ENCODE assay signal across 17 cellular contexts in genomic region chr5:124136609-124137008, GRCh38.
DNase-seq lines count a peak whose midpoint lies in the region; TF ChIP-seq lines count a peak whose summit lies in the region.
"Had no signal": no experiment of that assay in that cellular context is flagged by ENCODE, and none has a peak within 500 bp of the region (broad histone marks: within the 10 kb centered on the region; RNA-seq: fewer than 3 reads in every experiment).

No MANE protein-coding gene starts in this region.

- CTCF ChIA-PET in SK-N-SH (lab: Yijun Ruan, JAX), result interaction anchor here (1.0 to 1.6 kb wide), 2 partner anchors 8 to 11 kb away, joined by 3 to 5 read pairs; no protein-coding TSS in a partner anchor

- H4K20me1 ChIP-seq in SK-N-SH (ENCODE audit: insufficient read depth), result no peaks in the 10 kb centered on the region
- H4K20me1 ChIP-seq: BLaER1 treated with 17β-estradiol and CSF1 and Interleukin-3, amounts not matched to agents 10 nM and 100 nM had no signal

- no peaks in the 10 kb centered on the region for H3K79me2 ChIP-seq in SK-N-SH (ENCODE audit: insufficient read depth)

- H3K4me2 ChIP-seq in SK-N-SH, result no peak overlapping the region
- H3K4me2 ChIP-seq: BLaER1 treated with 17β-estradiol and CSF1 and Interleukin-3, amounts not matched to agents 10 nM and 100 nM; KMS-11 had no signal

- no peaks in the 10 kb centered on the region for H3K27me3 Mint-ChIP-seq in HFFc6 (ENCODE audit: insufficient read depth)
- H3K27me3 Mint-ChIP-seq: CD4-positive, CD25-positive, alpha-beta regulatory T cell had no signal

- no peaks in the 10 kb centered on the region for H3K36me3 ChIP-seq in SK-N-SH (replicated peaks in 1 of 2; ENCODE audit: control insufficient read depth in 1 of 2, insufficient read depth in 2 of 2, low read length in 1 of 2)
- H3K36me3 ChIP-seq: BLaER1 treated with 17β-estradiol and CSF1 and Interleukin-3, amounts not matched to agents 10 nM and 100 nM had no signal

- H3K4me3 Mint-ChIP-seq in HFFc6, result no peak overlapping the region
- H3K4me3 Mint-ChIP-seq: CD4-positive, CD25-positive, alpha-beta regulatory T cell had no signal

- H3K27ac ChIP-seq in SK-N-SH (ENCODE audit: low read depth in 2 of 2, low read length in 1 of 2), result peak overlapping the region in 1 of 2 experiments; percentile 83; a peak in 2 of 4 replicates
- H3K27ac ChIP-seq: BLaER1 treated with 17β-estradiol and CSF1 and Interleukin-3, amounts not matched to agents 10 nM and 100 nM; GM23248; KMS-11 had no signal

- no peaks in the 10 kb centered on the region for H3K9me2 ChIP-seq in SK-N-SH

- H3K9me3 ChIP-seq in SK-N-SH, result no peaks in the 10 kb centered on the region

- peaks cover 0 to 15% of the 10 kb centered on the region in 2 experiments; a peak in 2 of 4 replicates for H3K4me1 ChIP-seq in SK-N-SH (ENCODE audit: control insufficient read depth in 1 of 2, insufficient read depth in 2 of 2, low read depth in 1 of 2, low read length in 1 of 2)

- DNase-seq in NCI-H146 (lab: John Stamatoyannopoulos, UW), result peak; percentile 26
- no peak for DNase-seq in NCI-H146 treated with DMSO at 0.1 percent for 48 hours (lab: John Stamatoyannopoulos, UW; ENCODE audit: unreplicated experiment)
- peak; percentile 43 to 79 for DNase-seq in NCI-H2081 (lab: John Stamatoyannopoulos, UW)
- peak; percentile 18 for DNase-seq in SK-N-SH
- no peak for DNase-seq in HFFc6
- DNase-seq in SHP77 treated with DMSO at 0.1 percent for 48 hours (lab: John Stamatoyannopoulos, UW), result no peak
- no peak for DNase-seq in D341Med (ENCODE audit: low spot score)
- DNase-seq: 8988T; AML-193; Calu3; CD4-positive, CD25-positive, alpha-beta regulatory T cell; DMS53; GF-D8; GM23248; H7 had no signal

- POLR2A ChIA-PET in SK-N-SH (lab: Yijun Ruan, JAX), result no interaction called here

- H3K4me1 Mint-ChIP-seq in HFFc6 (ENCODE audit: low read depth), result no peaks in the 10 kb centered on the region
- H3K4me1 Mint-ChIP-seq: CD4-positive, CD25-positive, alpha-beta regulatory T cell had no signal

- H2AFZ ChIP-seq in SK-N-SH (ENCODE audit: low read depth), result no peak overlapping the region
- H2AFZ ChIP-seq: GM23248 had no signal

- peak; percentile 44; the same call in 1 of the 2 replicates for TF ChIP-seq RAD21 in SK-N-SH (IDR thresholded peaks at IDR 0.05; ENCODE audit: low read length)

- no peaks in the 10 kb centered on the region; the same call in 1 of the 2 replicates for H3K36me3 Mint-ChIP-seq in HFFc6 (ENCODE audit: low read depth)
- H3K36me3 Mint-ChIP-seq: CD4-positive, CD25-positive, alpha-beta regulatory T cell had no signal

- H3K27ac Mint-ChIP-seq in HFFc6, result no peak overlapping the region
- H3K27ac Mint-ChIP-seq: CD4-positive, CD25-positive, alpha-beta regulatory T cell had no signal

- no peaks in the 10 kb centered on the region for H3F3A ChIP-seq in SK-N-SH (replicated peaks; ENCODE audit: insufficient read depth)

- peaks cover 9% of the 10 kb centered on the region; the same call in 1 of the 2 replicates for H3K9me3 Mint-ChIP-seq in HFFc6

- TF ChIP-seq CTCF in SK-N-SH (IDR thresholded peaks at IDR 0.05) (no peak), HFFc6 (IDR thresholded peaks at IDR 0.05) (no peak)

- peak in 1 of 2 experiments; percentile 95; a peak in 2 of 4 replicates for TF ChIP-seq EP300 in SK-N-SH (IDR thresholded peaks at IDR 0.05; ENCODE audit: borderline replicate concordance in 1 of 2, low read depth in 1 of 2, low read length in 1 of 2)

- H3K4me3 ChIP-seq in SK-N-SH (ENCODE audit: low read depth in 2 of 2, low read length in 1 of 2), result no peak overlapping the region
- H3K4me3 ChIP-seq: BLaER1 treated with 17β-estradiol and CSF1 and Interleukin-3, amounts not matched to agents 10 nM and 100 nM; GM23248 had no signal

- H3K27me3 ChIP-seq in SK-N-SH (ENCODE audit: insufficient read depth), result no peaks in the 10 kb centered on the region
- H3K27me3 ChIP-seq: BLaER1 treated with 17β-estradiol and CSF1 and Interleukin-3, amounts not matched to agents 10 nM and 100 nM had no signal

- H3K9ac ChIP-seq in SK-N-SH, result no peak overlapping the region
- H3K9ac ChIP-seq: BLaER1 treated with 17β-estradiol and CSF1 and Interleukin-3, amounts not matched to agents 10 nM and 100 nM; GM23248; KMS-11 had no signal

- 28% methylated on average over 2 of the region's 2 CpGs for WGBS in SK-N-SH (ENCODE audit: low lambda C conversion rate)

TF ChIP-seq in SK-N-SH, 30 proteins besides CTCF, POLR2A, EP300 and RAD21 (continues in another document):
- TF ChIP-seq NRF1 (IDR thresholded peaks at IDR 0.05; ENCODE audit: low read depth, low read length) (no peak), YY1 (IDR thresholded peaks at IDR 0.05; ENCODE audit: low read depth) (no peak), ELF1 (IDR thresholded peaks at IDR 0.05) (no peak), MAX (IDR thresholded peaks at IDR 0.05; ENCODE audit: low read depth) (no peak), FOXM1 (IDR thresholded peaks at IDR 0.05; ENCODE audit: low read depth) (no peak), RCOR1 (IDR thresholded peaks at IDR 0.05; ENCODE audit: low read length) (peak; percentile 95), TCF12 (IDR thresholded peaks at IDR 0.05) (peak; percentile 43), USF2 (IDR thresholded peaks at IDR 0.05; ENCODE audit: borderline replicate concordance, low read depth, low read length) (no peak), PBX3 (IDR thresholded peaks at IDR 0.05) (0 out of 2 replicates have a peak, but pooled peaks have one; percentile 6), ZBTB33 (IDR thresholded peaks at IDR 0.05; ENCODE audit: borderline replicate concordance, low read depth) (no peak), CHD2 (IDR thresholded peaks at IDR 0.05; ENCODE audit: low read length, partially characterized antibody) (peak; percentile 60), RFX5 (IDR thresholded peaks at IDR 0.05; ENCODE audit: low read length) (no peak), GATA2 (CRISPR knock-in tag; IDR thresholded peaks at IDR 0.05) (peak; percentile 95), NFIC (IDR thresholded peaks at IDR 0.05; ENCODE audit: borderline replicate concordance) (no peak; the same call in 1 of the 2 replicates), MEF2A (IDR thresholded peaks at IDR 0.05; ENCODE audit: borderline replicate concordance, low read depth) (no peak), FOSL2 (IDR thresholded peaks at IDR 0.05; ENCODE audit: borderline replicate concordance, low read depth) (no peak), USF1 (IDR thresholded peaks at IDR 0.05; ENCODE audit: borderline replicate concordance, low read depth) (no peak), RXRA (IDR thresholded peaks at IDR 0.05; ENCODE audit: borderline replicate concordance, low read depth) (no peak)

Comparison
In these comparisons a context has a peak if more than half of its experiments do, and no peak if none do; other contexts are left out.
1. DNase-seq: peak in NCI-H146 (single experiment), NCI-H2081 (2 of 2) and SK-N-SH (single experiment); none in NCI-H146 treated with DMSO at 0.1 percent for 48 hours (single experiment), HFFc6 (single experiment), SHP77 treated with DMSO at 0.1 percent for 48 hours (single experiment) and D341Med (single experiment).